9 cellular contexts compared by ENCODE assay signal in genomic region chr11:20599424-20600346, GRCh38. TPM values are rescaled to one million over a fixed set of nuclear protein-coding genes. Genes with fewer than 3 reads are reported as not detected.
DNase-seq lines count a peak whose midpoint lies in the region; ATAC-seq and TF ChIP-seq lines count a peak whose summit lies in the region.
"Had no signal": no experiment of that assay in that cellular context is flagged by ENCODE, and none has a peak within 500 bp of the region (broad histone marks: within the 10 kb centered on the region; RNA-seq: fewer than 3 reads in every experiment).

TSS of gene SLC6A5 (plus strand) at chr11:20599608. CDS start at chr11:20599673, 65 bp downstream.

- peaks cover 21% of the 10 kb centered on the region for H3K4me1 ChIP-seq in mammary epithelial cell (ENCODE audit: insufficient read depth, low read length)
- H3K4me1 ChIP-seq in neural progenitor cell: peaks cover 15% of the 10 kb centered on the region

- 5% methylated on average over 20 of the region's 27 CpGs for WGBS in mammary epithelial cell (ENCODE audit: low coverage, missing lambda C conversion rate)

- H4K20me1 ChIP-seq in mammary epithelial cell (ENCODE audit: insufficient read depth, low read length) (peaks cover 3% of the 10 kb centered on the region), neural progenitor cell (ENCODE audit: low read depth) (peaks cover 67% of the 10 kb centered on the region)

- no peak for TF ChIP-seq CTCF in GM12865 (IDR thresholded peaks at IDR 0.05; ENCODE audit: insufficient read depth, low read depth, low read length, missing control alignments)
- TF ChIP-seq CTCF in mammary epithelial cell (conservative IDR thresholded peaks at IDR 0.05 in 1 of 2, IDR thresholded peaks at IDR 0.05 in 1 of 2; ENCODE audit: extremely low read depth in 1 of 2, insufficient read depth in 1 of 2, low read depth in 1 of 2, low read length in 2 of 2): no peak
- TF ChIP-seq CTCF in neural progenitor cell (IDR thresholded peaks at IDR 0.05): no peak

- dilution Hi-C loops in mammary epithelial cell (cut with HindIII; ENCODE audit: low sequenced_read_pairs): loop anchor here (10.0 kb wide), 1 partner anchor 215 kb away; the partner anchor contains the start of gene PRMT3

- peaks cover 81% of the 10 kb centered on the region for H3K27me3 Mint-ChIP-seq in neural progenitor cell (ENCODE audit: insufficient read depth, low read depth)

- peak within 1 kb of the TSS; percentile 42 for H3K4me3 Mint-ChIP-seq in neural progenitor cell

- CTCF ChIA-PET in mammary epithelial cell (lab: Charles Lee; ENCODE audit: low non-redundant PET): no interaction called here

- no peak within 1 kb of the TSS for H3K9ac ChIP-seq in mammary epithelial cell (ENCODE audit: insufficient read depth, low read length)
- H3K9ac ChIP-seq in neural progenitor cell: no peak within 1 kb of the TSS

- no peak within 1 kb of the TSS for H2AFZ ChIP-seq in mammary epithelial cell (ENCODE audit: low read depth, low read length)
- H2AFZ ChIP-seq in neural progenitor cell (replicated peaks): no peak within 1 kb of the TSS

- intact Hi-C loops in mammary epithelial cell (cut with micrococcal nuclease): loop anchor here (10.0 kb wide), 1 partner anchor 85 kb away; no protein-coding TSS in a partner anchor

- no TSS peak for BruUV-seq in mammary epithelial cell (replicated peaks; lab: Mats Ljungman, UMichigan)

- H3F3A ChIP-seq in neural progenitor cell (ENCODE audit: low read depth): peaks cover 24% of the 10 kb centered on the region

- H3K27ac ChIP-seq in mammary epithelial cell (ENCODE audit: insufficient read depth, low read depth, low read length) (no peak within 1 kb of the TSS), neural progenitor cell (no peak within 1 kb of the TSS)

- H3K4me2 ChIP-seq in mammary epithelial cell (ENCODE audit: insufficient read depth, low read depth, low read length) (no peak within 1 kb of the TSS), neural progenitor cell (no peak within 1 kb of the TSS)

- in situ Hi-C loops in mammary epithelial cell (cut with MboI; ENCODE audit: low sequenced_read_pairs in 2 of 2): loop anchor here (25.0 kb wide), 2 partner anchors 87 to 462 kb away; no protein-coding TSS in a partner anchor

- H3K9me3 Mint-ChIP-seq in neural progenitor cell: peaks cover 10% of the 10 kb centered on the region

- no peaks in the 10 kb centered on the region for H3K79me2 ChIP-seq in mammary epithelial cell (ENCODE audit: insufficient read depth, low read length)
- no peaks in the 10 kb centered on the region for H3K79me2 ChIP-seq in neural progenitor cell (ENCODE audit: low read depth)

- no peak within 1 kb of the TSS for H3K27ac Mint-ChIP-seq in neural progenitor cell

- H3K4me3 ChIP-seq in GM12865 (ENCODE audit: low read depth, low read length) (no peak within 1 kb of the TSS), MG63 (no peak within 1 kb of the TSS), mammary epithelial cell (replicated peaks in 1 of 3; ENCODE audit: insufficient read depth in 1 of 3, low read depth in 2 of 3, low read length in 3 of 3) (no peak within 1 kb of the TSS), neural progenitor cell (peak within 1 kb of the TSS; percentile 19)

- no peak for ATAC-seq in GM21786 (IDR thresholded peaks at IDR 0.05; ENCODE audit: unreplicated experiment)

- no peaks in the 10 kb centered on the region for H3K36me3 Mint-ChIP-seq in neural progenitor cell

- H3K9me3 ChIP-seq in MG63 (no peaks in the 10 kb centered on the region), mammary epithelial cell (replicated peaks; ENCODE audit: insufficient read depth, low read length) (no peaks in the 10 kb centered on the region), neural progenitor cell (ENCODE audit: low read depth) (no peaks in the 10 kb centered on the region)

- peak; percentile 21 for DNase-seq in GM12865 (ENCODE audit: low read depth)
- DNase-seq in MG63: peak; percentile 34
- DNase-seq in mammary epithelial cell: peak; percentile 60
- peak; percentile 94 for DNase-seq in neural progenitor cell (ENCODE audit: low spot score)
- DNase-seq in putamen (ENCODE audit: low spot score): no peak
- no peak for DNase-seq in NCI-H1436 treated with DMSO at 0.1 percent for 48 hours (lab: John Stamatoyannopoulos, UW)
- DNase-seq in DMS79 treated with DMSO at 0.1 percent for 48 hours (lab: John Stamatoyannopoulos, UW): no peak

- peaks cover 24% of the 10 kb centered on the region for H3K4me1 Mint-ChIP-seq in neural progenitor cell

- no peaks in the 10 kb centered on the region for H3K36me3 ChIP-seq in MG63
- H3K36me3 ChIP-seq in mammary epithelial cell (ENCODE audit: insufficient read depth, low read length): no peaks in the 10 kb centered on the region
- no peaks in the 10 kb centered on the region for H3K36me3 ChIP-seq in neural progenitor cell

- peaks cover 17% of the 10 kb centered on the region for H3K27me3 ChIP-seq in MG63
- H3K27me3 ChIP-seq in mammary epithelial cell (ENCODE audit: insufficient read depth, low read length): peaks cover 63% of the 10 kb centered on the region
- peaks cover 100% of the 10 kb centered on the region for H3K27me3 ChIP-seq in neural progenitor cell

RNA-seq across cellular contexts. Expression of gene SLC6A5, which starts in this region (rescaled TPM):
- total RNA-seq in MG63 (2014; rRNA removed; shearing (Covaris generic); ENCODE audit: low replicate concordance): not detected in 2 replicates
- total RNA-seq in mammary epithelial cell (under 1 TPM in 1 of 2 donors, not detected in 1; under 0.01 TPM), neural progenitor cell (ENCODE audit: low replicate concordance) (not detected in 2 replicates)
- polyA plus RNA-seq in mammary epithelial cell: not detected
- polyA minus RNA-seq in mammary epithelial cell: not detected
- total RNA-seq: astrocyte had no signal

Comparison
In these comparisons a context has a peak if more than half of its experiments do, and no peak if none do; other contexts are left out.
1. Peak in DNase-seq in MG63; RNA of the gene not detected or under 1 TPM.
2. Peak in DNase-seq in mammary epithelial cell; RNA of the gene not detected or under 1 TPM.
3. Peak in DNase-seq and H3K4me3 ChIP-seq in neural progenitor cell; RNA of the gene not detected or under 1 TPM.